Comparison of ENCODE assay signal across 1 cellular context in genomic region chr7:40799-41750, GRCh38.
TF ChIP-seq lines count a peak whose summit lies in the region.

No MANE protein-coding gene starts in this region.

TF ChIP-seq in SK-N-SH treated with all-trans-retinoic acid at 6 μM for 48 hours, 23 proteins besides CTCF, POLR2A, EP300 and RAD21 (continued from another document):
- TF ChIP-seq CSRNP3 (CRISPR knock-in tag; IDR thresholded peaks at IDR 0.05) (no peak), ZC3H10 (CRISPR knock-in tag; IDR thresholded peaks at IDR 0.05) (no peak), ZNF8 (CRISPR knock-in tag; IDR thresholded peaks at IDR 0.05) (no peak), GLIS3 (CRISPR knock-in tag; IDR thresholded peaks at IDR 0.05) (no peak), ESRRG (CRISPR knock-in tag; IDR thresholded peaks at IDR 0.05) (no peak), TCF4 (CRISPR knock-in tag; IDR thresholded peaks at IDR 0.05; ENCODE audit: borderline replicate concordance) (no peak)
